8 cellular contexts compared by ENCODE assay signal in the genomic region with DNA sequence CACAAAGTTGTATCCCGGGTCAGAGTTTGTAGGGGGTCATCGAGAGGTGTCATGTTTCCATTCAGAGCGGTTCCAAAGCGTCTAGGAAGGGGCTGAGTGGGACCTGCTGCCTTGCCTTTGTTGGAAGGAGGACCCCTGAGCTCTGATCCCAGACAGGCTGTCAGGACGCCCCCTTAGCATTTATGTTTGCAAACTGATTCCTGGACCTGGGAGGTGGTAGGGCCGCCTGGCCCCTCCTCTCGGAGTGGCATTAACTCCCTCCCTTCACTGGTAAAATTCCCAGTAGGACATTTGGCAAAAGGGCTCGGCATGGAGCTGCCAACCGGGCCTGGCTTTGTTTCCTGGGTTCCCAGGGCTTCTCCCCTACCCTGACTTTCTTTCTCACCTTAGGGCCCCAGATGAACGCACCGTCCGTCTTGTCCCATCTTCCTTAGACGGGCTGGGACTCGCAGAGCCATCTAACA. TPM values are rescaled to one million over a fixed set of nuclear protein-coding genes. Genes with fewer than 3 reads are reported as not detected.
DNase-seq lines count a peak whose midpoint lies in the region; ATAC-seq and TF ChIP-seq lines count a peak whose summit lies in the region.

No MANE protein-coding gene starts in this region.

- ATAC-seq in HG03095 (IDR thresholded peaks at IDR 0.05; ENCODE audit: unreplicated experiment), result no peak
- no peak for ATAC-seq in GM18498 (IDR thresholded peaks at IDR 0.05; ENCODE audit: unreplicated experiment)
- no peak for ATAC-seq in HG02763 (IDR thresholded peaks at IDR 0.05; ENCODE audit: unreplicated experiment)
- no peak for ATAC-seq in HG03469 (IDR thresholded peaks at IDR 0.05; ENCODE audit: unreplicated experiment)

- POLR2A ChIA-PET in AG04449 (lab: Yijun Ruan, JAX), result interaction anchor here (0.8 to 2.5 kb wide), 3 partner anchors 17 to 92 kb away, joined by 3 to 6 read pairs (median 4); no protein-coding TSS in a partner anchor

- H3K4me1 Mint-ChIP-seq in IgD-negative memory B cell, result peaks cover 41 to 56% (median 46%) of the 10 kb centered on the region in 3 donors

- peaks cover 32 to 49% of the 10 kb centered on the region in 2 donors for H3K4me1 ChIP-seq in muscle layer of duodenum (ENCODE audit: control insufficient read depth in 1 of 2, insufficient read depth in 2 of 2, low read length in 2 of 2)

- no peaks in the 10 kb centered on the region for H3K9me3 Mint-ChIP-seq in IgD-negative memory B cell

- H3K36me3 Mint-ChIP-seq in IgD-negative memory B cell, result no peaks in the 10 kb centered on the region

- H3K36me3 ChIP-seq in muscle layer of duodenum (ENCODE audit: control insufficient read depth in 1 of 2, insufficient read depth in 2 of 2, low read length in 2 of 2), result no peaks in the 10 kb centered on the region

- TF ChIP-seq CTCF in AG04449 (IDR thresholded peaks at IDR 0.05; ENCODE audit: insufficient read depth, low read length, missing control alignments) (no peak), choroid plexus epithelial cell (conservative IDR thresholded peaks at IDR 0.05; ENCODE audit: low read depth, low read length) (no peak)

- DNase-seq in AG04449 (ENCODE audit: low read depth, low spot score) (no peak), choroid plexus epithelial cell (ENCODE audit: low read depth) (no peak)

- H3K27me3 ChIP-seq in muscle layer of duodenum (ENCODE audit: low read depth, low read length), result no peaks in the 10 kb centered on the region

- H3K27ac ChIP-seq in muscle layer of duodenum (ENCODE audit: low read length), result peak overlapping the region; percentile 30

- CTCF ChIA-PET in AG04449 (lab: Yijun Ruan, JAX), result interaction anchor here (0.8 to 7.5 kb wide), 27 partner anchors 9 to 161 kb away, joined by 3 to 65 read pairs (median 7); partner anchors contain the start of genes CDKL3, CDKN2AIPNL and UBE2B

- no peaks in the 10 kb centered on the region for H3K27me3 Mint-ChIP-seq in IgD-negative memory B cell

- H3K4me3 Mint-ChIP-seq in IgD-negative memory B cell, result peak overlapping the region; percentile 96 to 100 (median 98)

- H3K4me3 ChIP-seq in AG04449 (ENCODE audit: low read depth, low read length), result peak overlapping the region; percentile 75
- H3K4me3 ChIP-seq in choroid plexus epithelial cell (ENCODE audit: low read depth, low read length), result peak overlapping the region; percentile 86
- peak overlapping the region; percentile 78 to 97 for H3K4me3 ChIP-seq in muscle layer of duodenum (ENCODE audit: low read depth in 1 of 2, low read length in 2 of 2)

- no peaks in the 10 kb centered on the region for H3K9me3 ChIP-seq in muscle layer of duodenum (ENCODE audit: control insufficient read depth in 1 of 2, low read length in 2 of 2)

- peak overlapping the region; percentile 73 to 100 (median 94) for H3K27ac Mint-ChIP-seq in IgD-negative memory B cell

RNA-seq across cellular contexts. Expression of gene JADE2, which starts 2.5 kb away (rescaled TPM):
- polyA plus RNA-seq in IgD-negative memory B cell, result 46.7 TPM
